In the genomic region with DNA sequence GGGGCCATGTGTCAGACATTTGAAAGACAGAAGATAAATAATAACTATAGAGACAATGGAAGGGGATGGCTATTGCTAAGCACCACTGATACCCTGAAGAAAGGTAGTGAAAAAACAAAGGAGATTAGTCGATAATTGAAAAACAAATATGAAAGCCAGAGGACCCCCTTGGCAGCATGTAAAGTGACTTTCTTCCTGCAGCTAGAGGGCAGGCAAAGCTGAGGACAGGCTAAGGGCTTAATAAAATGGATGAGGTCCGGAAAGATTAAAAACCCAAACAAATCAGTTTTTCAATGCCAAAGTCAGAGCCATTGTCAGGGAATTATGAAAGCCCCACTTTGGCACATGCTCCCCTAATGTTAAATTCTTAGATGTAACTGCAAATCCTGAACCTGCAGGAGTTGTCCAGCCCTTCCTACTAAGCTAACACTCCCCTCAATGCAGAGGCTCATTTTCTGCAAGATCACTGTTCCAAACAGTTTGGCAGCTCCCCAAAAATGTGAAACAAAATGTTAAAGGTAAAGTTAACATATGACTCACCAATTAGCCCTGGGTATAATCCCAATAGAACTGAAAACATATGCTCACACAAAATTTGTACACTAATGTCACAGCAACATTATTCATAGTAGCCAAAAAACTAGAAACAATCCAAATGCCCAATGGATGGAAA, we compare ENCODE assay signal across 25 cellular contexts.
A peak's percentile ranks its signal among the peaks of the same experiment; 100 is the strongest.
DNase-seq lines count a peak whose midpoint lies in the region; ATAC-seq and TF ChIP-seq lines count a peak whose summit lies in the region.
"Had no signal": no experiment of that assay in that cellular context is flagged by ENCODE, and none has a peak within 500 bp of the region (broad histone marks: within the 10 kb centered on the region; RNA-seq: fewer than 3 reads in every experiment).

No MANE protein-coding gene starts in this region.

- H3K79me2 ChIP-seq in Karpas-422 (ENCODE audit: low read length) = no peaks in the 10 kb centered on the region

- H3K4me1 Mint-ChIP-seq in WTC11 = 0 out of 2 replicates have a peak, but pooled peaks cover 3% of the 10 kb centered on the region
- H3K4me1 Mint-ChIP-seq: activated CD4-positive, alpha-beta T cell treated with anti-CD3 and anti-CD28 coated beads, Interleukin-2, amount 10 ng/mL, durations not matched to agents 24 days and 14 days; activated naive CD4-positive, alpha-beta T cell treated with anti-CD3 and anti-CD28 coated beads, Interleukin-2, amount 10 ng/mL, durations not matched to agents 7 days and 5 days; naive B cell had no signal

- peak overlapping the region; percentile 75 for H2AFZ ChIP-seq in Karpas-422 (ENCODE audit: low read length)
- H2AFZ ChIP-seq: PC-9 had no signal

- H3K4me1 ChIP-seq in Karpas-422 (ENCODE audit: low read length) (no peaks in the 10 kb centered on the region), esophagus squamous epithelium (no peaks in the 10 kb centered on the region)
- no peaks in the 10 kb centered on the region for H3K4me1 ChIP-seq in effector memory CD4-positive, alpha-beta T cell (ENCODE audit: control insufficient read depth, insufficient read depth, low read length, poor library complexity, severe bottlenecking)
- H3K4me1 ChIP-seq: BLaER1 treated with 17β-estradiol and CSF1 and Interleukin-3, amounts not matched to agents 10 nM and 100 nM; right atrium auricular region; upper lobe of left lung had no signal

- no peak overlapping the region for H3K4me3 Mint-ChIP-seq in WTC11
- H3K4me3 Mint-ChIP-seq: activated CD4-positive, alpha-beta T cell treated with anti-CD3 and anti-CD28 coated beads, Interleukin-2, amount 10 ng/mL, durations not matched to agents 24 days and 14 days; activated naive CD4-positive, alpha-beta T cell treated with anti-CD3 and anti-CD28 coated beads, Interleukin-2, amount 10 ng/mL, durations not matched to agents 7 days and 5 days; activated T-cell treated with anti-CD3 and anti-CD28 coated beads, Interleukin-2, amount 50 U/mL, for 72 hours; naive B cell had no signal

- POLR2A ChIA-PET in WTC11 (lab: Charles Lee) = no interaction called here

- no peaks in the 10 kb centered on the region for H3K36me3 Mint-ChIP-seq in WTC11
- H3K36me3 Mint-ChIP-seq: activated naive CD4-positive, alpha-beta T cell treated with anti-CD3 and anti-CD28 coated beads, Interleukin-2, amount 10 ng/mL, durations not matched to agents 7 days and 5 days; naive B cell had no signal

- H3K27me3 ChIP-seq in Karpas-422 (ENCODE audit: low read length) (no peaks in the 10 kb centered on the region), esophagus squamous epithelium (no peaks in the 10 kb centered on the region)
- H3K27me3 ChIP-seq in effector memory CD4-positive, alpha-beta T cell (replicated peaks; ENCODE audit: control insufficient read depth, insufficient read depth, low read length, poor library complexity, severe bottlenecking) = no peaks in the 10 kb centered on the region
- H3K27me3 ChIP-seq: BLaER1 treated with 17β-estradiol and CSF1 and Interleukin-3, amounts not matched to agents 10 nM and 100 nM; right atrium auricular region; upper lobe of left lung had no signal

- no peak for TF ChIP-seq POLR2A in esophagus squamous epithelium (IDR thresholded peaks at IDR 0.05)

- H3K4me3 ChIP-seq in Karpas-422 (ENCODE audit: low read length) = no peak overlapping the region
- no peak overlapping the region for H3K4me3 ChIP-seq in epithelial cell of esophagus (ENCODE audit: low read length)
- no peak overlapping the region for H3K4me3 ChIP-seq in effector memory CD4-positive, alpha-beta T cell (ENCODE audit: insufficient read depth, low read depth, low read length, poor library complexity, severe bottlenecking)
- H3K4me3 ChIP-seq in esophagus squamous epithelium = no peak overlapping the region
- H3K4me3 ChIP-seq: BLaER1 treated with 17β-estradiol and CSF1 and Interleukin-3, amounts not matched to agents 10 nM and 100 nM; PC-9; right atrium auricular region; upper lobe of left lung had no signal

- H3K27ac ChIP-seq in Karpas-422 (ENCODE audit: low read length) = no peak overlapping the region
- H3K27ac ChIP-seq in effector memory CD4-positive, alpha-beta T cell (ENCODE audit: insufficient read depth, low read length, poor library complexity, severe bottlenecking) = no peak overlapping the region
- H3K27ac ChIP-seq in esophagus squamous epithelium = no peak overlapping the region
- H3K27ac ChIP-seq: BLaER1 treated with 17β-estradiol and CSF1 and Interleukin-3, amounts not matched to agents 10 nM and 100 nM; PC-9; right atrium auricular region; upper lobe of left lung had no signal

- no peaks in the 10 kb centered on the region for H3K9me2 ChIP-seq in Karpas-422 (replicated peaks; ENCODE audit: insufficient read depth, low read length)

- CTCF ChIA-PET in WTC11 (lab: Charles Lee) = interaction anchor here (0.5 to 1.6 kb wide), 3 partner anchors 10 to 260 kb away, joined by 3 to 8 read pairs (median 3); no protein-coding TSS in a partner anchor

- DNase-seq in COR-L47 (lab: John Stamatoyannopoulos, UW) (peak; percentile 4), Karpas-422 (no peak), WTC11 (ENCODE audit: low spot score) (no peak), epithelial cell of esophagus (ENCODE audit: low read depth) (peak; percentile 43), esophagus squamous epithelium (lab: John Stamatoyannopoulos, UW) (no peak), AG08396 (ENCODE audit: low spot score) (no peak)
- no peak for DNase-seq in effector memory CD4-positive, alpha-beta T cell
- DNase-seq in stimulated activated CD4-positive, alpha-beta T cell treated with anti-CD3 and anti-CD28 coated beads, Interleukin-2, amount 100 ng/mL, for 24 hours = no peak
- DNase-seq: activated CD4-positive, alpha-beta T cell treated with anti-CD3 and anti-CD28 coated beads, Interleukin-2, amount 10 ng/mL, durations not matched to agents 24 days and 14 days; activated naive CD4-positive, alpha-beta T cell treated with anti-CD3 and anti-CD28 coated beads, Interleukin-2, amount 10 ng/mL, durations not matched to agents 7 days and 5 days; activated T-cell treated with anti-CD3 and anti-CD28 coated beads, Interleukin-2, amount 50 U/mL, for 72 hours; aorta; Calu3; glutamatergic neuron; GOT3; left cardiac atrium; MM.1S; naive B cell; NCI-H1436; NCI-H82; PC-9; T-helper 1 cell; upper lobe of left lung had no signal

- intact Hi-C loops in esophagus squamous epithelium (cut with DNase I) = no loop called here

- ATAC-seq in WTC11 = peak; percentile 61
- ATAC-seq: activated T-cell treated with anti-CD3 and anti-CD28 coated beads, Interleukin-2, amount 50 U/mL, for 72 hours; left cardiac atrium had no signal

- H3K27ac Mint-ChIP-seq in WTC11 = no peak overlapping the region
- H3K27ac Mint-ChIP-seq: activated CD4-positive, alpha-beta T cell treated with anti-CD3 and anti-CD28 coated beads, Interleukin-2, amount 10 ng/mL, durations not matched to agents 24 days and 14 days; activated naive CD4-positive, alpha-beta T cell treated with anti-CD3 and anti-CD28 coated beads, Interleukin-2, amount 10 ng/mL, durations not matched to agents 7 days and 5 days; activated T-cell treated with anti-CD3 and anti-CD28 coated beads, Interleukin-2, amount 50 U/mL, for 72 hours; naive B cell had no signal

- WGBS in esophagus squamous epithelium, 2 donors = 26 to 50% methylated on average over 2 of the region's 2 CpGs

- no peaks in the 10 kb centered on the region for H4K20me1 ChIP-seq in Karpas-422 (ENCODE audit: insufficient read depth, low read depth, low read length)
- H4K20me1 ChIP-seq: BLaER1 treated with 17β-estradiol and CSF1 and Interleukin-3, amounts not matched to agents 10 nM and 100 nM had no signal

- H3K9ac ChIP-seq in Karpas-422 (ENCODE audit: low read length) = no peak overlapping the region
- H3K9ac ChIP-seq: BLaER1 treated with 17β-estradiol and CSF1 and Interleukin-3, amounts not matched to agents 10 nM and 100 nM had no signal

- H3K36me3 ChIP-seq in Karpas-422 (ENCODE audit: insufficient read depth, low read length) = no peaks in the 10 kb centered on the region
- H3K36me3 ChIP-seq in effector memory CD4-positive, alpha-beta T cell (ENCODE audit: control insufficient read depth, insufficient read depth, low read length) = no peaks in the 10 kb centered on the region
- no peaks in the 10 kb centered on the region for H3K36me3 ChIP-seq in esophagus squamous epithelium
- H3K36me3 ChIP-seq: BLaER1 treated with 17β-estradiol and CSF1 and Interleukin-3, amounts not matched to agents 10 nM and 100 nM; right atrium auricular region; upper lobe of left lung had no signal

- H3K9me3 Mint-ChIP-seq in WTC11 = no peaks in the 10 kb centered on the region
- H3K9me3 Mint-ChIP-seq: activated CD4-positive, alpha-beta T cell treated with anti-CD3 and anti-CD28 coated beads, Interleukin-2, amount 10 ng/mL, durations not matched to agents 24 days and 14 days had no signal

- TF ChIP-seq CTCF in WTC11 (IDR thresholded peaks at IDR 0.05) = no peak
- no peak for TF ChIP-seq CTCF in epithelial cell of esophagus (IDR thresholded peaks at IDR 0.05; ENCODE audit: insufficient read depth, low read depth, low read length, missing control alignments)
- TF ChIP-seq CTCF in esophagus squamous epithelium (IDR thresholded peaks at IDR 0.05) = no peak

- no peaks in the 10 kb centered on the region for H3K27me3 Mint-ChIP-seq in WTC11 (ENCODE audit: low read depth)
- H3K27me3 Mint-ChIP-seq: activated CD4-positive, alpha-beta T cell treated with anti-CD3 and anti-CD28 coated beads, Interleukin-2, amount 10 ng/mL, durations not matched to agents 24 days and 14 days; activated naive CD4-positive, alpha-beta T cell treated with anti-CD3 and anti-CD28 coated beads, Interleukin-2, amount 10 ng/mL, durations not matched to agents 7 days and 5 days; naive B cell had no signal

- H3K4me2 ChIP-seq in Karpas-422 (ENCODE audit: low read depth, low read length, poor library complexity, severe bottlenecking) = no peak overlapping the region
- H3K4me2 ChIP-seq: BLaER1 treated with 17β-estradiol and CSF1 and Interleukin-3, amounts not matched to agents 10 nM and 100 nM; PC-9 had no signal

- H3K9me3 ChIP-seq in Karpas-422 (ENCODE audit: low read length) (no peaks in the 10 kb centered on the region; the same call in 1 of the 2 replicates), esophagus squamous epithelium (no peaks in the 10 kb centered on the region)
- no peaks in the 10 kb centered on the region for H3K9me3 ChIP-seq in effector memory CD4-positive, alpha-beta T cell (ENCODE audit: control insufficient read depth, low read length)
- H3K9me3 ChIP-seq: BLaER1 treated with 17β-estradiol and CSF1 and Interleukin-3, amounts not matched to agents 10 nM and 100 nM; right atrium auricular region; upper lobe of left lung had no signal

Comparison
In these comparisons a context has a peak if more than half of its experiments do, and no peak if none do; other contexts are left out.
1. DNase-seq: peak in COR-L47 (single experiment) and epithelial cell of esophagus (single experiment); none in Karpas-422 (single experiment), WTC11 (single experiment), effector memory CD4-positive, alpha-beta T cell (0 of 3), esophagus squamous epithelium (single experiment), stimulated activated CD4-positive, alpha-beta T cell treated with anti-CD3 and anti-CD28 coated beads, Interleukin-2, amount 100 ng/mL, for 24 hours (0 of 2) and AG08396 (single experiment).